Comparison of ENCODE assay signal across 11 cellular contexts in genomic region chr3:11558002-11558401, GRCh38.
A peak's percentile ranks its signal among the peaks of the same experiment; 100 is the strongest.
DNase-seq lines count a peak whose midpoint lies in the region; ATAC-seq and TF ChIP-seq lines count a peak whose summit lies in the region.
"Had no signal": no experiment of that assay in that cellular context is flagged by ENCODE, and none has a peak within 500 bp of the region (broad histone marks: within the 10 kb centered on the region; RNA-seq: fewer than 3 reads in every experiment).

No MANE protein-coding gene starts in this region.

- peak overlapping the region; percentile 24 to 94 (median 67) for H3K27ac Mint-ChIP-seq in brain

- no peaks in the 10 kb centered on the region for H3K27me3 Mint-ChIP-seq in brain

- no peak overlapping the region for H3K27ac ChIP-seq in testis
- H3K27ac ChIP-seq: left lung had no signal

- H3K4me3 ChIP-seq in lower leg skin (ENCODE audit: low read depth, poor library complexity, severe bottlenecking): no peak overlapping the region
- H3K4me3 ChIP-seq in testis: no peak overlapping the region
- H3K4me3 ChIP-seq: left lung had no signal

- H3K36me3 Mint-ChIP-seq in brain: peaks cover 51% of the 10 kb centered on the region

- peaks cover 58% of the 10 kb centered on the region for H3K4me1 ChIP-seq in testis

- H3K9me3 Mint-ChIP-seq in brain: no peaks in the 10 kb centered on the region
- H3K9me3 Mint-ChIP-seq: activated T-cell treated with anti-CD3 and anti-CD28 coated beads, Interleukin-2, amount 50 U/mL, for 4 hours had no signal

- intact Hi-C loops in lower leg skin (cut with DNase I; ENCODE audit: low total_unique reads): no loop called here
- intact Hi-C loops in testis (cut with DNase I; ENCODE audit: low total_unique reads): no loop called here

- H3K9me3 ChIP-seq in testis: no peaks in the 10 kb centered on the region
- H3K9me3 ChIP-seq: left lung had no signal

- H3K4me3 Mint-ChIP-seq in brain: peak overlapping the region in 1 of 5 experiments; percentile 6
- H3K4me3 Mint-ChIP-seq: activated T-cell treated with anti-CD3 and anti-CD28 coated beads, Interleukin-2, amount 50 U/mL, for 4 hours had no signal

- no peak for ATAC-seq in GM19035 (IDR thresholded peaks at IDR 0.05; ENCODE audit: unreplicated experiment)
- ATAC-seq: left lung had no signal

- no peaks in the 10 kb centered on the region for H3K27me3 ChIP-seq in testis
- H3K27me3 ChIP-seq: left lung had no signal

- TF ChIP-seq POLR2A in lower leg skin (IDR thresholded peaks at IDR 0.05) (no peak), testis (IDR thresholded peaks at IDR 0.05) (no peak)

- TF ChIP-seq CTCF in brain (conservative IDR thresholded peaks at IDR 0.05) (no peak), lower leg skin (IDR thresholded peaks at IDR 0.05) (no peak), testis (IDR thresholded peaks at IDR 0.05) (no peak)

- WGBS in lower leg skin, 2 donors: 39 to 40% methylated on average over 13 of the region's 13 CpGs
- WGBS in testis, 2 donors: 62 to 77% methylated on average over 13 of the region's 13 CpGs

- no peaks in the 10 kb centered on the region for H3K36me3 ChIP-seq in testis (ENCODE audit: low read depth, missing control alignments)

- DNase-seq in 8988T (peak; percentile 76), HCEC 1CT (peak; percentile 81), medulla oblongata (ENCODE audit: extremely low spot score) (peak; percentile 50), lower leg skin (ENCODE audit: low spot score in 2 of 2) (no peak), GM19238 (ENCODE audit: insufficient read length, low spot score) (no peak), testis (no peak)
- DNase-seq: activated T-cell treated with anti-CD3 and anti-CD28 coated beads, Interleukin-2, amount 50 U/mL, for 4 hours; NCI-H774 had no signal

- peaks cover 72% of the 10 kb centered on the region for H3K4me1 Mint-ChIP-seq in brain

Comparison
In these comparisons a context has a peak if more than half of its experiments do, and no peak if none do; other contexts are left out.
1. DNase-seq: peak in 8988T (single experiment), HCEC 1CT (single experiment) and medulla oblongata (single experiment); none in lower leg skin (0 of 2), GM19238 (single experiment) and testis (single experiment).